In the genomic region with DNA sequence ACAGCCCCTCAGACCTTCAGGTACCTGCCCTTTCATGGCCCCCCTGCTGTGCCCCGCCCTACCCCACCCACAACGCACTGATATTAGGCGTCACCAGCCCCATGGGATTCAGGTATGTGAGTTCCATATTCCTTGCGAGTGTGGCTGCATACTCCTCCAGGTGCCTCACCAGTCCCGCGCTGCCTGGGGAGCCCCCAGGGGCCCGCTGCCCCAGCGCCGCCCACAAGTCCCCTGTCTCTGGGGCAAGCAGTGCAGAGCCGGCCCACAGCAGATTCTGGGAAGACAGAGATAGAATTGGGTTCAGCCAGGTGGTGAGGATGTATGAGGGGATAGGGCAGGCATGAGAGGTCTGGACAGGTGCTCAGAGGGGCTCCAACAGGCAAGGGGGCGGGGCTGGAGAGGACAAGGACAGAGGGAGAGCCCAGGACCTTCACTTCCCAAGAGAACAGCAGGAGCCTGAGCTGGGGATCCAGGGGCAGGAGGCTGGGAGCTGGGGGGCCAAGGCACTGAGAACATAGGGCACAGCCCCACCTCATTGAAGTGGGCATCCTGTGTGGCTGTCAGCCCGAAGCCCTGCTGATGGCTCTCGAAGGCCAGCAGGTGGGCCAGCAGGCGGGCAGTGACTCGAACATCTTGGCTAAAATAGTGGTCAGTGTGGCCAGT, we compare ENCODE assay signal across 26 cellular contexts.
"Had no signal": no experiment of that assay in that cellular context is flagged by ENCODE, and none has a peak within 500 bp of the region (broad histone marks: within the 10 kb centered on the region; RNA-seq: fewer than 3 reads in every experiment).

No MANE protein-coding gene starts in this region.

- DNase-seq: stimulated activated CD4-positive, alpha-beta T cell treated with anti-CD3 and anti-CD28 coated beads, Interleukin-2, amount 100 ng/mL, for 48 hours; stimulated activated CD4-positive, alpha-beta T cell treated with anti-CD3 and anti-CD28 coated beads, Interleukin-4, amount 100 ng/mL, for 1 hour; stimulated activated CD4-positive, alpha-beta T cell treated with anti-CD3 and anti-CD28 coated beads, Interleukin-4, amount 100 ng/mL, for 24 hours; stimulated activated CD4-positive, alpha-beta T cell treated with anti-CD3 and anti-CD28 coated beads, Interleukin-4, amount 100 ng/mL, for 4 hours; stimulated activated CD8-positive, alpha-beta memory T cell treated with anti-CD3 and anti-CD28 coated beads, Interleukin-4, amount 100 ng/mL, for 48 hours; stimulated activated naive B cell treated with anti-CD40 and anti-IgM and Interleukin-4, amounts not matched to agents 10 μg/mL and 1 μg/mL and 100 μg/mL, for 72 hours; stimulated activated naive CD4-positive, alpha-beta T cell; stimulated activated naive CD4-positive, alpha-beta T cell treated with Interleukin-2 at 50 U/mL for 16 hours; stimulated activated naive CD8-positive, alpha-beta T cell treated with anti-CD3 and anti-CD28 coated beads, Interleukin-15, amount 100 ng/mL, for 72 hours; stimulated activated naive CD8-positive, alpha-beta T cell treated with anti-CD3 and anti-CD28 coated beads, Interleukin-15, Interleukin-2, amounts not matched to agents 100 U/mL and 50 U/mL, for 24 hours; stomach; substantia nigra; testis; thyroid gland; tibial artery; transverse colon; trophoblast cell; upper lobe of right lung; uterus had no signal

- ATAC-seq: stimulated activated effector memory CD8-positive, alpha-beta T cell treated with anti-CD3 and anti-CD28 coated beads, Interleukin-12 subunit alpha, Interleukin-12 subunit beta, amount 100 ng/mL, for 72 hours; stimulated activated memory B cell treated with anti-CD40 and anti-IgM and Interleukin-4, amounts not matched to agents 10 μg/mL and 1 μg/mL and 100 μg/mL, for 72 hours; stimulated activated naive B cell treated with anti-CD40 and anti-IgM and Interleukin-4, amounts not matched to agents 10 μg/mL and 1 μg/mL and 100 μg/mL, for 72 hours; stimulated activated naive CD8-positive, alpha-beta T cell treated with anti-CD3 and anti-CD28 coated beads, Interleukin-15, amount 100 ng/mL, for 72 hours; stimulated activated naive CD8-positive, alpha-beta T cell treated with anti-CD3 and anti-CD28 coated beads, Interleukin-15, Interleukin-2, amounts not matched to agents 100 U/mL and 50 U/mL, for 24 hours; upper lobe of right lung had no signal

- H3K27ac ChIP-seq: stomach, suprapubic skin, testis, thoracic aorta, thyroid gland, tibial artery, tibial nerve, transverse colon, upper lobe of left lung, upper lobe of right lung, uterus, vagina had no signal
